Comparison of ENCODE assay signal across 14 cellular contexts in the genomic region with DNA sequence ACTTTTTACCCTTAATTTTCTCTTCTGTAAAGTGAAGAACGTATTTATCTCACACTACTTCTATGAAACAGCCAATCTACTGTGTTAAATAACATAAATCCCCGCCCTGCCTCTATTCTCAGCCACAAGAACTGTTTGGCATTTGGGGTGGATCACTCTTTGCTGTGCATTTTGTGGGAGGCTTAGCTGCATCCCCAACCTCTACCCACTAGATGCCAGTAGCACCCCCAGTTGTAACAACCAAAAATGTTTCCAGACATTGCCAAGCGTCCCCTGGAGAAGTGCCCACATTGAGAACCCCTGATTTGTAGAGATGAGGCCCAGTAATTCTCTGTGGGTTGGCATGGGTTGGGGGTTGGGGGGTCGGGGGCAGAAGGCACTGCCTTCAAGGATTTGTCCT.
DNase-seq lines count a peak whose midpoint lies in the region; ATAC-seq, FAIRE-seq and TF ChIP-seq lines count a peak whose summit lies in the region.
"Had no signal": no experiment of that assay in that cellular context is flagged by ENCODE, and none has a peak within 500 bp of the region (broad histone marks: within the 10 kb centered on the region; RNA-seq: fewer than 3 reads in every experiment).

No MANE protein-coding gene starts in this region.

- no peak for TF ChIP-seq EP300 in H1 (IDR thresholded peaks at IDR 0.05; ENCODE audit: borderline replicate concordance in 1 of 2, low read depth in 2 of 2, low read length in 2 of 2)

- H4K5ac ChIP-seq in H1 (ENCODE audit: insufficient read length, low read depth, low read length), result no peak overlapping the region

- no peaks in the 10 kb centered on the region for H3K36me3 Mint-ChIP-seq in activated CD8-positive, alpha-beta memory T cell treated with anti-CD3 and anti-CD28 coated beads, Interleukin-2, amount 10 ng/mL, durations not matched to agents 7 days and 5 days

- H3K14ac ChIP-seq in H1 (ENCODE audit: insufficient read length), result no peak overlapping the region

- 85% methylated on average over 4 of the region's 4 CpGs; no CpG with 5 or more reads in 1 of the 2 experiments for WGBS in H1 (ENCODE audit: extremely low coverage in 1 of 2, insufficient coverage in 1 of 2, insufficient read length in 1 of 2, insufficient replicate concordance in 2 of 2, low coverage in 1 of 2, low lambda C conversion rate in 2 of 2, missing lambda C conversion rate in 1 of 2), 2 experiments

- H3K4me3 Mint-ChIP-seq in activated CD8-positive, alpha-beta memory T cell treated with anti-CD3 and anti-CD28 coated beads, Interleukin-2, amount 10 ng/mL, durations not matched to agents 7 days and 5 days, result no peak overlapping the region
- H3K4me3 Mint-ChIP-seq: activated T-cell treated with anti-CD3 and anti-CD28 coated beads, Interleukin-2, amount 50 U/mL, for 4 hours; CD4-positive, alpha-beta T cell had no signal

- no peak overlapping the region for H2BK20ac ChIP-seq in H1 (ENCODE audit: low read length)

- no peak overlapping the region for H3K9ac ChIP-seq in H1 (replicated peaks in 1 of 4; ENCODE audit: extremely low read depth in 1 of 4, low read depth in 3 of 4, low read length in 3 of 4)

- H2BK12ac ChIP-seq in H1 (ENCODE audit: low read depth, low read length), result no peak overlapping the region

- H3K4me1 ChIP-seq in H1 (replicated peaks in 1 of 4; ENCODE audit: control insufficient read depth in 3 of 4, insufficient read depth in 4 of 4, low read length in 3 of 4), result peaks cover 0 to 2% (median 0%) of the 10 kb centered on the region in 4 experiments; a peak in 3 of 7 replicates
- H3K4me1 ChIP-seq: gastroesophageal sphincter had no signal

- no peak overlapping the region for H4K8ac ChIP-seq in H1 (ENCODE audit: extremely low read depth, insufficient read depth, low read length)

- H3K56ac ChIP-seq in H1 (replicated peaks; ENCODE audit: insufficient read length, low read depth, low read length), result no peak overlapping the region

- peak; percentile 58 to 74 for TF ChIP-seq RAD21 in H1 (IDR thresholded peaks at IDR 0.05 in 1 of 2, conservative IDR thresholded peaks at IDR 0.05 in 1 of 2; ENCODE audit: low read depth in 2 of 2, low read length in 2 of 2)

- H3K23ac ChIP-seq in H1 (ENCODE audit: insufficient read length), result no peak overlapping the region

- peaks cover 0 to 2% of the 10 kb centered on the region in 2 experiments; a peak in 1 of 4 replicates for H3K9me3 ChIP-seq in H1 (ENCODE audit: insufficient read depth in 2 of 2, low read depth in 1 of 2, low read length in 1 of 2)

- H3K79me2 ChIP-seq in H1 (ENCODE audit: control insufficient read depth in 1 of 2, insufficient read depth in 2 of 2, low read length in 2 of 2), result no peaks in the 10 kb centered on the region

- H3K4me3 ChIP-seq in H1 (ENCODE audit: extremely low read depth in 1 of 4, insufficient read depth in 2 of 4, low read depth in 3 of 4, low read length in 4 of 4), result no peak overlapping the region
- H3K4me3 ChIP-seq: gastroesophageal sphincter had no signal

- no peak overlapping the region for H2AFZ ChIP-seq in H1 (ENCODE audit: low read length)

- H3K23me2 ChIP-seq in H1 (ENCODE audit: low read depth, low read length), result no peaks in the 10 kb centered on the region

- CTCF ChIA-PET in H1 (lab: Charles Lee; ENCODE audit: partially characterized antibody), result interaction anchor here (1.0 to 2.5 kb wide), 4 partner anchors 15 to 395 kb away, joined by 3 to 8 read pairs (median 4); no protein-coding TSS in a partner anchor
- CTCF ChIA-PET in activated CD8-positive, alpha-beta memory T cell treated with anti-CD3 and anti-CD28 coated beads, Interleukin-2, amount 10 ng/mL, durations not matched to agents 7 days and 5 days (lab: Charles Lee), result no interaction called here

- H4K20me1 ChIP-seq in H1 (replicated peaks in 1 of 2; ENCODE audit: control insufficient read depth in 1 of 2, insufficient read depth in 2 of 2, low read length in 2 of 2), result no peaks in the 10 kb centered on the region

- no peaks in the 10 kb centered on the region for H3K27me3 ChIP-seq in H1 (replicated peaks in 1 of 4; ENCODE audit: control insufficient read depth in 3 of 4, extremely low read depth in 1 of 4, insufficient read depth in 3 of 4, low read length in 3 of 4)
- H3K27me3 ChIP-seq: gastroesophageal sphincter had no signal

- no peak overlapping the region for H3K4me2 ChIP-seq in H1 (ENCODE audit: insufficient read depth in 1 of 2, low read depth in 2 of 2, low read length in 2 of 2)

- peaks cover 4% of the 10 kb centered on the region for H3K9me3 Mint-ChIP-seq in activated CD8-positive, alpha-beta memory T cell treated with anti-CD3 and anti-CD28 coated beads, Interleukin-2, amount 10 ng/mL, durations not matched to agents 7 days and 5 days (ENCODE audit: low read depth)
- H3K9me3 Mint-ChIP-seq: activated T-cell treated with anti-CD3 and anti-CD28 coated beads, Interleukin-2, amount 50 U/mL, for 4 hours had no signal

- H2AK5ac ChIP-seq in H1 (ENCODE audit: low read depth, low read length), result no peak overlapping the region

- H3K36me3 ChIP-seq in H1 (ENCODE audit: control insufficient read depth in 2 of 4, insufficient read depth in 4 of 4, low read length in 3 of 4), result no peaks in the 10 kb centered on the region
- H3K36me3 ChIP-seq: gastroesophageal sphincter had no signal

- H3K27ac ChIP-seq in H1 (ENCODE audit: low read depth, low read length), result no peak overlapping the region
- H3K27ac ChIP-seq: gastroesophageal sphincter had no signal

- no peak overlapping the region for H3K18ac ChIP-seq in H1 (ENCODE audit: extremely low read depth, low read length)

- no peaks in the 10 kb centered on the region for H3K4me1 Mint-ChIP-seq in activated CD8-positive, alpha-beta memory T cell treated with anti-CD3 and anti-CD28 coated beads, Interleukin-2, amount 10 ng/mL, durations not matched to agents 7 days and 5 days

- TF ChIP-seq POLR2A in H1 (IDR thresholded peaks at IDR 0.05; ENCODE audit: control extremely low read depth in 1 of 2, low read depth in 2 of 2, low read length in 2 of 2), result no peak

- peaks cover 12% of the 10 kb centered on the region for H3K27me3 Mint-ChIP-seq in activated CD8-positive, alpha-beta memory T cell treated with anti-CD3 and anti-CD28 coated beads, Interleukin-2, amount 10 ng/mL, durations not matched to agents 7 days and 5 days
- H3K27me3 Mint-ChIP-seq: CD4-positive, alpha-beta T cell had no signal

- TF ChIP-seq CTCF in GM12874 (IDR thresholded peaks at IDR 0.05; ENCODE audit: insufficient read depth, low read depth, low read length) (peak; percentile 49), H1 (IDR thresholded peaks at IDR 0.05; ENCODE audit: control extremely low read depth in 1 of 3, insufficient read depth in 1 of 3, low read depth in 1 of 3, low read length in 3 of 3) (peak; percentile 15 to 48 (median 33))

- H2BK120ac ChIP-seq in H1 (replicated peaks; ENCODE audit: low read depth, low read length), result no peak overlapping the region

- no peak overlapping the region for H3K27ac Mint-ChIP-seq in activated CD8-positive, alpha-beta memory T cell treated with anti-CD3 and anti-CD28 coated beads, Interleukin-2, amount 10 ng/mL, durations not matched to agents 7 days and 5 days
- H3K27ac Mint-ChIP-seq: CD4-positive, alpha-beta T cell had no signal

- H2BK15ac ChIP-seq in H1 (ENCODE audit: low read length), result no peak overlapping the region

- H3K79me1 ChIP-seq in H1 (ENCODE audit: low read depth, low read length), result no peaks in the 10 kb centered on the region

- DNase-seq in H1 (ENCODE audit: low read depth in 1 of 2, low spot score in 2 of 2) (no peak), NCI-H82 treated with DMSO at 0.1 percent for 48 hours (lab: John Stamatoyannopoulos, UW; ENCODE audit: unreplicated experiment) (no peak), NCI-H187 treated with DMSO at 0.1 percent for 48 hours (lab: John Stamatoyannopoulos, UW) (no peak)
- DNase-seq in activated CD8-positive, alpha-beta memory T cell treated with anti-CD3 and anti-CD28 coated beads, Interleukin-2, amount 10 ng/mL, durations not matched to agents 7 days and 5 days, result no peak
- DNase-seq: activated T-cell treated with anti-CD3 and anti-CD28 coated beads, Interleukin-2, amount 50 U/mL, for 4 hours; CD4-positive, alpha-beta T cell; effector CD4-positive, alpha-beta T cell; NCI-H774; retina had no signal

- H3K4ac ChIP-seq in H1 (replicated peaks; ENCODE audit: insufficient read length, low read depth, low read length), result no peak overlapping the region

- H4K91ac ChIP-seq in H1 (replicated peaks; ENCODE audit: insufficient read length, low read length), result no peak overlapping the region

- POLR2A ChIA-PET in H1 (lab: Charles Lee; ENCODE audit: partially characterized antibody), result no interaction called here

- no peak for FAIRE-seq in H1 (lab: Jason Lieb, UNC)
- FAIRE-seq: astrocyte had no signal

- ATAC-seq in GM19025 (IDR thresholded peaks at IDR 0.05; ENCODE audit: low read depth, unreplicated experiment) (peak; percentile 27), HG03342 (IDR thresholded peaks at IDR 0.05; ENCODE audit: unreplicated experiment) (peak; percentile 25)
- no peak for ATAC-seq in activated CD8-positive, alpha-beta memory T cell treated with anti-CD3 and anti-CD28 coated beads, Interleukin-2, amount 10 ng/mL, durations not matched to agents 7 days and 5 days
- ATAC-seq: activated T-cell treated with anti-CD3 and anti-CD28 coated beads, Interleukin-2, amount 50 U/mL, for 4 hours; gastroesophageal sphincter had no signal

- no peak overlapping the region for H2BK5ac ChIP-seq in H1 (ENCODE audit: low read depth, low read length)

TF ChIP-seq in H1, 55 proteins besides CTCF, POLR2A, EP300 and RAD21:
- no peak for TF ChIP-seq BACH1 (IDR thresholded peaks at IDR 0.05; ENCODE audit: low read length)
